Comparison of ENCODE assay signal across 9 cellular contexts in the genomic region with DNA sequence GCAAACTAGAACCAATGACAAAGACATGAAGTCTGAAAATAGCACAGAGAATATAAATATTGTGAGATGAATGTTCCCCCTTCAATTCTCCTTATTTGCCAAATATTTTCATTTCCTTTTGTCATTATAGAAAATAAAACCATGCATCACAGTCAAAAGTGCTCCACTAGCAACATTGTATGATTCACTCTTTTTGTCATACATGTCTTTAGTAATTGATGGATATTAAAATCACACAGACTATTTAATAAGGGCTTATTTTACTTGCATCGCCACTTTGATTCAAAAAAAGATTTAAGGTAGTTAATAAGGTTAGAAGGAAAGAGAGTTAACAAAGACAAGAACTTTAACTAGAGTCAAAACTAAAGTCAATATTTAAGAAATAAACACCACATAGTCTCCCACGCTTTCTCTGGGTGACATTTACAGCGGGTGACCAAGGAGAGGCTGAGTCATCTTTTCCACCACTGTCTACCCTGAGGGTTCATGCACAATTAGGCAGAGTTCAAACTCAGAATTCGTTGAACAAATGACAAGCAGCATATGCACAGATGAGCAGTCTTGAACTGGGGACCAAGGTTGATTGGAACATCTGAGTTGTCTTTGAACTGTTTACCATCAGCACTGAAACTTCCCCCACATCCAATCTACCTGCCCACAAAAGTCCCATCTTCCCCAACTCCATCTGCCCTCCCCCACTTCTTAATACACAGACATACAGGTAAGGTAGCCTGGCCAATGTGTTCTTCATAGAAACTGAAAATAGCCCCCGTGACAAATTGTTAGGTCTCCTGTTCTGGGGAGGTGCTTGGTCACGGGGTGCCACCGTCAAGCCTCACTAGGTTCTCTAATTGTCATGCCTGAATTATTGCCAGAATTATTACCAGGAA. TPM values are rescaled to one million over a fixed set of nuclear protein-coding genes. Genes with fewer than 3 reads are reported as not detected.
DNase-seq lines count a peak whose midpoint lies in the region; ATAC-seq and TF ChIP-seq lines count a peak whose summit lies in the region.
"Had no signal": no experiment of that assay in that cellular context is flagged by ENCODE, and none has a peak within 500 bp of the region (broad histone marks: within the 10 kb centered on the region; RNA-seq: fewer than 3 reads in every experiment).

No MANE protein-coding gene starts in this region.

- H3K4me3 Mint-ChIP-seq in T-helper 2 cell treated with Interferon-gamma antibody and Interleukin-4, amounts not matched to agents 5 μg/mL and 100 μg/mL, for 36 hours, result peak overlapping the region; percentile 57
- no peak overlapping the region for H3K4me3 Mint-ChIP-seq in nephron progenitor cell

- TF ChIP-seq CTCF in nephron progenitor cell (IDR thresholded peaks at IDR 0.05), result no peak

- H2BK15ac ChIP-seq in mesenchymal stem cell (ENCODE audit: low read depth, poor library complexity, severe bottlenecking), result no peak overlapping the region

- H3K9me3 ChIP-seq in mesenchymal stem cell (ENCODE audit: control insufficient read depth, low read length), result peaks cover 6% of the 10 kb centered on the region

- H3K9ac ChIP-seq in mesenchymal stem cell (ENCODE audit: low read length), result no peak overlapping the region
- H3K9ac ChIP-seq: KMS-11 had no signal

- H4K8ac ChIP-seq in mesenchymal stem cell (ENCODE audit: low read length), result no peak overlapping the region

- no peaks in the 10 kb centered on the region for H3K36me3 Mint-ChIP-seq in T-helper 2 cell treated with Interferon-gamma antibody and Interleukin-4, amounts not matched to agents 5 μg/mL and 100 μg/mL, for 36 hours (ENCODE audit: low read depth)
- peaks cover 8% of the 10 kb centered on the region for H3K36me3 Mint-ChIP-seq in nephron progenitor cell (ENCODE audit: low read depth)

- H3K18ac ChIP-seq in mesenchymal stem cell (ENCODE audit: low read depth in 1 of 2, low read length in 2 of 2), result no peak overlapping the region

- no peak overlapping the region for H3K27ac ChIP-seq in mesenchymal stem cell (ENCODE audit: low read length, poor library complexity, severe bottlenecking)
- H3K27ac ChIP-seq: KMS-11 had no signal

- H3K4me2 ChIP-seq in mesenchymal stem cell (ENCODE audit: low read length, poor library complexity, severe bottlenecking), result no peak overlapping the region
- H3K4me2 ChIP-seq: KMS-11 had no signal

- H2BK12ac ChIP-seq in mesenchymal stem cell (ENCODE audit: low read length in 2 of 2), result no peak overlapping the region

- H3K4me1 Mint-ChIP-seq in T-helper 2 cell treated with Interferon-gamma antibody and Interleukin-4, amounts not matched to agents 5 μg/mL and 100 μg/mL, for 36 hours (ENCODE audit: low read depth), result peaks cover 14% of the 10 kb centered on the region
- peaks cover 24% of the 10 kb centered on the region for H3K4me1 Mint-ChIP-seq in nephron progenitor cell

- peaks cover 11% of the 10 kb centered on the region for H3K9me3 Mint-ChIP-seq in T-helper 2 cell treated with Interferon-gamma antibody and Interleukin-4, amounts not matched to agents 5 μg/mL and 100 μg/mL, for 36 hours
- H3K9me3 Mint-ChIP-seq in nephron progenitor cell, result peaks cover 41% of the 10 kb centered on the region

- H2BK120ac ChIP-seq in mesenchymal stem cell (ENCODE audit: low read depth, low read length), result no peak overlapping the region

- H3K4me1 ChIP-seq in mesenchymal stem cell (ENCODE audit: control insufficient read depth, insufficient read depth, low read depth, low read length), result no peaks in the 10 kb centered on the region

- no peak overlapping the region for H3K23ac ChIP-seq in mesenchymal stem cell (ENCODE audit: low read length in 2 of 2)

- no peaks in the 10 kb centered on the region for H3K36me3 ChIP-seq in mesenchymal stem cell (ENCODE audit: control insufficient read depth in 1 of 2, insufficient read depth in 2 of 2, low read depth in 1 of 2, low read length in 2 of 2)

- H3K27me3 Mint-ChIP-seq in T-helper 2 cell treated with Interferon-gamma antibody and Interleukin-4, amounts not matched to agents 5 μg/mL and 100 μg/mL, for 36 hours (ENCODE audit: low read depth), result no peaks in the 10 kb centered on the region
- H3K27me3 Mint-ChIP-seq in nephron progenitor cell (ENCODE audit: low read depth, poor library complexity), result no peaks in the 10 kb centered on the region

- peak overlapping the region in 1 of 2 experiments; percentile 15 for H3K14ac ChIP-seq in mesenchymal stem cell (ENCODE audit: low read length in 2 of 2)

- no peaks in the 10 kb centered on the region for H3K79me1 ChIP-seq in mesenchymal stem cell (replicated peaks; ENCODE audit: low read length, poor library complexity, severe bottlenecking)

- in situ Hi-C loops in G401 (cut with HindIII; ENCODE audit: low sequenced_read_pairs), result no loop called here

- peak overlapping the region; percentile 71 for H3K27ac Mint-ChIP-seq in T-helper 2 cell treated with Interferon-gamma antibody and Interleukin-4, amounts not matched to agents 5 μg/mL and 100 μg/mL, for 36 hours
- no peak overlapping the region for H3K27ac Mint-ChIP-seq in nephron progenitor cell

- DNase-seq in T-helper 2 cell treated with Interferon-gamma antibody and Interleukin-4, amounts not matched to agents 5 μg/mL and 100 μg/mL, for 36 hours (ENCODE audit: low spot score), result peak; percentile 80
- DNase-seq in mesenchymal stem cell, result peak; percentile 30
- DNase-seq in nephron progenitor cell, result no peak
- no peak for DNase-seq in NOMO-1 treated with dmso at 0.1 percent for 144 hours (lab: John Stamatoyannopoulos, UW; ENCODE audit: unreplicated experiment)
- no peak for DNase-seq in G401 (ENCODE audit: low spot score)
- DNase-seq in DMS153 (lab: John Stamatoyannopoulos, UW), result no peak

- no peak overlapping the region for H3K4me3 ChIP-seq in mesenchymal stem cell (ENCODE audit: insufficient read depth in 1 of 2, low read depth in 1 of 2, low read length in 2 of 2)

- H3K4ac ChIP-seq in mesenchymal stem cell (ENCODE audit: low read depth in 1 of 2, low read length in 2 of 2), result no peak overlapping the region

- ATAC-seq in GM18870 (IDR thresholded peaks at IDR 0.05; ENCODE audit: unreplicated experiment) (peak; percentile 98), HG02759 (IDR thresholded peaks at IDR 0.05; ENCODE audit: unreplicated experiment) (peak; percentile 99)

- no peak overlapping the region for H4K91ac ChIP-seq in mesenchymal stem cell (ENCODE audit: low read length)

- H2AK5ac ChIP-seq in mesenchymal stem cell (ENCODE audit: low read length, severe bottlenecking), result no peak overlapping the region

- H2AFZ ChIP-seq in mesenchymal stem cell (ENCODE audit: low read depth, low read length), result peak overlapping the region; percentile 39

- H2BK5ac ChIP-seq in mesenchymal stem cell (ENCODE audit: low read depth, low read length, poor library complexity, severe bottlenecking), result no peak overlapping the region

- WGBS in mesenchymal stem cell, result 86% methylated on average over 6 of the region's 7 CpGs

- no peaks in the 10 kb centered on the region for H3K27me3 ChIP-seq in mesenchymal stem cell (ENCODE audit: control insufficient read depth in 1 of 2, insufficient read depth in 1 of 2, low read length in 2 of 2)

RNA-seq across cellular contexts. Expression of gene C7orf25, which starts 42.5 kb away (rescaled TPM):
- polyA plus RNA-seq in mesenchymal stem cell (2013, experiment 1 of 2), result 6.4 TPM
- 6.9 TPM for polyA plus RNA-seq in mesenchymal stem cell (2013, experiment 2 of 2)
- 1.5 and 7.0 TPM in 2 replicates for total RNA-seq in G401 (2014; rRNA removed; shearing (Covaris generic))

Comparison
In these comparisons a context has a peak if more than half of its experiments do, and no peak if none do; other contexts are left out.
1. DNase-seq: peak in T-helper 2 cell treated with Interferon-gamma antibody and Interleukin-4, amounts not matched to agents 5 μg/mL and 100 μg/mL, for 36 hours (single experiment) and mesenchymal stem cell (single experiment); none in nephron progenitor cell (single experiment), NOMO-1 treated with dmso at 0.1 percent for 144 hours (single experiment), G401 (single experiment) and DMS153 (single experiment).